ENCODE assay signal across 16 cellular contexts in genomic region chr2:98703738-98704137, GRCh38. TPM values are rescaled to one million over a fixed set of nuclear protein-coding genes. Genes with fewer than 3 reads are reported as not detected.
A peak's percentile ranks its signal among the peaks of the same experiment; 100 is the strongest.
DNase-seq lines count a peak whose midpoint lies in the region; ATAC-seq lines count a peak whose summit lies in the region.
"Had no signal": no experiment of that assay in that cellular context is flagged by ENCODE, and none has a peak within 500 bp of the region (broad histone marks: within the 10 kb centered on the region; RNA-seq: fewer than 3 reads in every experiment).

No MANE protein-coding gene starts in this region.

- H3K36me3 ChIP-seq in thymus (ENCODE audit: control insufficient read depth, insufficient read depth), result no peaks in the 10 kb centered on the region
- H3K36me3 ChIP-seq: adrenal gland, esophagus squamous epithelium, SJCRH30 had no signal

- no peak for ATAC-seq in activated T-helper 17 cell treated with anti-CD3 and anti-CD28 coated beads, Interleukin-2, amount 50 U/mL, for 72 hours (replicated peaks)
- peak; percentile 36 to 45 for ATAC-seq in right cardiac atrium

- H3K4me1 ChIP-seq in right cardiac atrium (ENCODE audit: control insufficient read depth, insufficient read depth, low read length), result peaks cover 21% of the 10 kb centered on the region
- H3K4me1 ChIP-seq in thymus (ENCODE audit: control insufficient read depth, insufficient read depth, low read length), result no peaks in the 10 kb centered on the region
- H3K4me1 ChIP-seq: SJCRH30 had no signal

- peaks cover 71% of the 10 kb centered on the region for H3K4me1 Mint-ChIP-seq in activated naive CD4-positive, alpha-beta T cell treated with anti-CD3 and anti-CD28 coated beads for 36 hours (ENCODE audit: low read depth)
- H3K4me1 Mint-ChIP-seq in activated T-helper 17 cell treated with anti-CD3 and anti-CD28 coated beads, Interleukin-2, amount 50 U/mL, for 72 hours, result peaks cover 42% of the 10 kb centered on the region

- DNase-seq in activated naive CD4-positive, alpha-beta T cell treated with anti-CD3 and anti-CD28 coated beads for 36 hours, result no peak
- DNase-seq in activated naive CD4-positive, alpha-beta T cell treated with Interleukin-2 at 50 U/mL for 16 hours, result no peak
- no peak for DNase-seq in right cardiac atrium
- DNase-seq in cerebellar nuclear complex (lab: John Stamatoyannopoulos, UW), result no peak
- DNase-seq in NAMALWA (ENCODE audit: low spot score), result no peak
- DNase-seq in HK-2 (ENCODE audit: unreplicated experiment), result no peak
- DNase-seq: activated CD8-positive, alpha-beta memory T cell treated with anti-CD3 and anti-CD28 coated beads for 24 hours; adrenal gland; esophagus squamous epithelium; NCI-H1092 treated with DMSO at 0.1 percent for 48 hours; SJCRH30; stimulated activated naive CD4-positive, alpha-beta T cell had no signal

- no peak overlapping the region for H3K4me3 ChIP-seq in right cardiac atrium (ENCODE audit: low read length)
- no peak overlapping the region for H3K4me3 ChIP-seq in thymus (ENCODE audit: low read length)
- H3K4me3 ChIP-seq: adrenal gland, esophagus squamous epithelium, SJCRH30 had no signal

- intact Hi-C loops in activated naive CD4-positive, alpha-beta T cell treated with anti-CD3 and anti-CD28 coated beads for 36 hours (cut with micrococcal nuclease), result loop anchor here (1.0 to 2.0 kb wide), 2 partner anchors 47 to 54 kb away; no protein-coding TSS in a partner anchor
- intact Hi-C loops in right cardiac atrium (cut with DNase I), result no loop called here

- H3K27me3 Mint-ChIP-seq in activated naive CD4-positive, alpha-beta T cell treated with anti-CD3 and anti-CD28 coated beads for 36 hours (ENCODE audit: low read depth), result no peaks in the 10 kb centered on the region
- H3K27me3 Mint-ChIP-seq in activated T-helper 17 cell treated with anti-CD3 and anti-CD28 coated beads, Interleukin-2, amount 50 U/mL, for 72 hours, result no peaks in the 10 kb centered on the region
- H3K27me3 Mint-ChIP-seq: IgD-negative memory B cell had no signal

- H3K9me3 ChIP-seq in right cardiac atrium (ENCODE audit: control insufficient read depth, low read length) (no peaks in the 10 kb centered on the region), thymus (ENCODE audit: control insufficient read depth) (no peaks in the 10 kb centered on the region)
- H3K9me3 ChIP-seq: adrenal gland, esophagus squamous epithelium, SJCRH30 had no signal

- CTCF ChIA-PET in activated naive CD4-positive, alpha-beta T cell treated with anti-CD3 and anti-CD28 coated beads for 36 hours (lab: Charles Lee), result interaction anchor here (0.9 to 1.9 kb wide), 6 partner anchors 9 to 55 kb away, joined by 3 to 9 read pairs (median 5); no protein-coding TSS in a partner anchor

- no peaks in the 10 kb centered on the region for H3K9me3 Mint-ChIP-seq in activated naive CD4-positive, alpha-beta T cell treated with anti-CD3 and anti-CD28 coated beads for 36 hours
- no peaks in the 10 kb centered on the region for H3K9me3 Mint-ChIP-seq in activated T-helper 17 cell treated with anti-CD3 and anti-CD28 coated beads, Interleukin-2, amount 50 U/mL, for 72 hours
- H3K9me3 Mint-ChIP-seq: IgD-negative memory B cell, neural crest cell had no signal

- 67% methylated on average over 5 of the region's 5 CpGs for WGBS in right cardiac atrium
- WGBS in thymus, result 89% methylated on average over 5 of the region's 5 CpGs

- H3K27me3 ChIP-seq in right cardiac atrium (ENCODE audit: control insufficient read depth, insufficient read depth), result no peaks in the 10 kb centered on the region
- no peaks in the 10 kb centered on the region for H3K27me3 ChIP-seq in thymus (ENCODE audit: control insufficient read depth, insufficient read depth)
- H3K27me3 ChIP-seq: adrenal gland, esophagus squamous epithelium, SJCRH30 had no signal

- H3K27ac Mint-ChIP-seq in activated naive CD4-positive, alpha-beta T cell treated with anti-CD3 and anti-CD28 coated beads for 36 hours, result peak overlapping the region; percentile 86
- peak overlapping the region; percentile 47 for H3K27ac Mint-ChIP-seq in activated T-helper 17 cell treated with anti-CD3 and anti-CD28 coated beads, Interleukin-2, amount 50 U/mL, for 72 hours
- H3K27ac Mint-ChIP-seq: IgD-negative memory B cell had no signal

- no peak overlapping the region for H3K4me3 Mint-ChIP-seq in activated naive CD4-positive, alpha-beta T cell treated with anti-CD3 and anti-CD28 coated beads for 36 hours
- H3K4me3 Mint-ChIP-seq in activated T-helper 17 cell treated with anti-CD3 and anti-CD28 coated beads, Interleukin-2, amount 50 U/mL, for 72 hours, result peak overlapping the region; percentile 67
- H3K4me3 Mint-ChIP-seq: neural crest cell had no signal

- H3K36me3 Mint-ChIP-seq in activated naive CD4-positive, alpha-beta T cell treated with anti-CD3 and anti-CD28 coated beads for 36 hours (ENCODE audit: low read depth), result peaks cover 7% of the 10 kb centered on the region
- H3K36me3 Mint-ChIP-seq in activated T-helper 17 cell treated with anti-CD3 and anti-CD28 coated beads, Interleukin-2, amount 50 U/mL, for 72 hours (ENCODE audit: low read depth), result peaks cover 6% of the 10 kb centered on the region

- H3K27ac ChIP-seq in right cardiac atrium (ENCODE audit: low read length) (peak overlapping the region; percentile 56), thymus (ENCODE audit: low read depth) (peak overlapping the region; percentile 18)
- H3K27ac ChIP-seq: adrenal gland, SJCRH30 had no signal

RNA-seq across cellular contexts. Expression of gene MGAT4A, which starts 27.2 kb away (rescaled TPM):
- total RNA-seq in activated naive CD4-positive, alpha-beta T cell treated with anti-CD3 and anti-CD28 coated beads for 36 hours, result 10 to 100 TPM; 85.5 to 87.5 TPM
- total RNA-seq in activated T-helper 17 cell treated with anti-CD3 and anti-CD28 coated beads, Interleukin-2, amount 50 U/mL, for 72 hours, result 10 to 100 TPM; 79.7 to 99.0 TPM
- total RNA-seq in right cardiac atrium, result 10 to 100 TPM; 23.5 to 37.2 (median 26.1) TPM
- polyA plus RNA-seq in right cardiac atrium, result 5.2 TPM
- 24.4 TPM for polyA plus RNA-seq in thymus
